ENCODE assay signal across 22 cellular contexts in the genomic region with DNA sequence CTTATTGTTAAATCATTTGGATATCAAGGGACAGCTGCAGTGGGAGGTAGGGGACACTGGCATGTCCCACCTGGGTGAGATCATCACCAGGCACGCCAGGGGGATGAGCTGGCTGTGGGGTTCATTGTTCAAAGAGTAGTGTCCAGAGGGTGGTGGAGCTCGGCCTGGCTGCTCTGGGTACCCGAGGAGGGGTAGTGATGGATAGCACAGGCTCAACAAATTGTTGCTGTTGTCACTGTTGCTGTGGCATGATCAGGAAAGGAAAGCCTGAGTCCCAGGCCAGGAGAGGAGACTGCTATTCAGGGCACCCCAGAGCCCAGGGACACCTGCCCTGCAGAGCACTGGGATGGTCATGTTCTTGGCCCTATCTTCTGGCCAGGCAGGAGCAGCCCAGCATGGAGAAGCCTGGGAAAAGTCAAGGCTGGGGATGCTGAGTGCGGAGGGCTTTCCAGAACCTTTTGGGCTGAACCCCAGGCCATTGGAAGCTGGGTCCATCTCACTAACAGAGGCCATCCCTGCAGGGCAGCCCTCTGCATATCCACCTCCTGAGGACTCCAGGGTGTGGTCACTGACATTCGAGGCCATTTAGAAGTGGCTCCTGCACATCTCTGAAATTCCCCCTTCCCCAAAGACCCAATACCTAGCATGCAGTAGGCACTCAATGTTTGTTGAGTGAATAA. TPM values are rescaled to one million over a fixed set of nuclear protein-coding genes. Genes with fewer than 3 reads are reported as not detected.
DNase-seq lines count a peak whose midpoint lies in the region; ATAC-seq, FAIRE-seq and TF ChIP-seq lines count a peak whose summit lies in the region.
"Had no signal": no experiment of that assay in that cellular context is flagged by ENCODE, and none has a peak within 500 bp of the region (broad histone marks: within the 10 kb centered on the region; RNA-seq: fewer than 3 reads in every experiment).

No MANE protein-coding gene starts in this region.

- no peak overlapping the region for H2BK5ac ChIP-seq in H1 (ENCODE audit: low read depth, low read length)

- H4K91ac ChIP-seq in H1 (replicated peaks; ENCODE audit: insufficient read length, low read length) = peak overlapping the region; percentile 55

- H2BK12ac ChIP-seq in H1 (ENCODE audit: low read depth, low read length) = no peak overlapping the region

- no peak for TF ChIP-seq POLR2A in H1 (IDR thresholded peaks at IDR 0.05; ENCODE audit: control extremely low read depth in 1 of 2, low read depth in 2 of 2, low read length in 2 of 2)

- H3K4me3 Mint-ChIP-seq in astrocyte (ENCODE audit: unreplicated experiment) = no peak overlapping the region
- H3K4me3 Mint-ChIP-seq in stimulated activated effector memory CD8-positive, alpha-beta T cell treated with anti-CD3 and anti-CD28 coated beads, Interleukin-12 subunit alpha, Interleukin-12 subunit beta, amount 100 ng/mL, for 72 hours = no peak overlapping the region
- H3K4me3 Mint-ChIP-seq: CD4-positive, alpha-beta memory T cell; H9 had no signal

- H3K4me3 ChIP-seq in astrocyte (ENCODE audit: insufficient read depth, low read depth, low read length) (no peak overlapping the region), H1 (ENCODE audit: extremely low read depth in 1 of 4, insufficient read depth in 2 of 4, low read depth in 3 of 4, low read length in 4 of 4) (no peak overlapping the region)
- H3K4me3 ChIP-seq: GM23248 had no signal

- TF ChIP-seq RAD21 in H1 (IDR thresholded peaks at IDR 0.05 in 1 of 2, conservative IDR thresholded peaks at IDR 0.05 in 1 of 2; ENCODE audit: low read depth in 2 of 2, low read length in 2 of 2) = no peak

- no peak overlapping the region for H3K4ac ChIP-seq in H1 (replicated peaks; ENCODE audit: insufficient read length, low read depth, low read length)

- no peak overlapping the region for H3K23ac ChIP-seq in H1 (ENCODE audit: insufficient read length)

- no peak overlapping the region for H3K56ac ChIP-seq in H1 (replicated peaks; ENCODE audit: insufficient read length, low read depth, low read length)

- no peak overlapping the region for H2AK5ac ChIP-seq in H1 (ENCODE audit: low read depth, low read length)

- ATAC-seq in stimulated activated effector memory CD8-positive, alpha-beta T cell treated with anti-CD3 and anti-CD28 coated beads, Interleukin-12 subunit alpha, Interleukin-12 subunit beta, amount 100 ng/mL, for 72 hours = peak; percentile 16
- no peak for ATAC-seq in GM19455 (IDR thresholded peaks at IDR 0.05; ENCODE audit: unreplicated experiment)
- ATAC-seq: HCT116 had no signal

- H3K23me2 ChIP-seq in H1 (ENCODE audit: low read depth, low read length) = no peaks in the 10 kb centered on the region

- H2BK20ac ChIP-seq in H1 (ENCODE audit: low read length) = no peak overlapping the region

- H3K14ac ChIP-seq in H1 (ENCODE audit: insufficient read length) = no peak overlapping the region

- no peak for TF ChIP-seq EP300 in H1 (IDR thresholded peaks at IDR 0.05; ENCODE audit: borderline replicate concordance in 1 of 2, low read depth in 2 of 2, low read length in 2 of 2)

- H3K9me3 Mint-ChIP-seq in astrocyte (ENCODE audit: unreplicated experiment) = peaks cover 3% of the 10 kb centered on the region
- H3K9me3 Mint-ChIP-seq in stimulated activated effector memory CD8-positive, alpha-beta T cell treated with anti-CD3 and anti-CD28 coated beads, Interleukin-12 subunit alpha, Interleukin-12 subunit beta, amount 100 ng/mL, for 72 hours = no peaks in the 10 kb centered on the region
- H3K9me3 Mint-ChIP-seq: CD4-positive, alpha-beta memory T cell; H9 had no signal

- no peak overlapping the region for H3K18ac ChIP-seq in H1 (ENCODE audit: extremely low read depth, low read length)

- H4K20me1 ChIP-seq in astrocyte (ENCODE audit: insufficient read depth, low read length) (no peaks in the 10 kb centered on the region), H1 (replicated peaks in 1 of 2; ENCODE audit: control insufficient read depth in 1 of 2, insufficient read depth in 2 of 2, low read length in 2 of 2) (no peaks in the 10 kb centered on the region)

- H3K4me1 ChIP-seq in astrocyte (ENCODE audit: insufficient read depth, low read length) = peaks cover 7% of the 10 kb centered on the region
- peaks cover 0 to 13% (median 4%) of the 10 kb centered on the region in 4 experiments; a peak in 4 of 7 replicates for H3K4me1 ChIP-seq in H1 (replicated peaks in 1 of 4; ENCODE audit: control insufficient read depth in 3 of 4, insufficient read depth in 4 of 4, low read length in 3 of 4)

- no peaks in the 10 kb centered on the region for H3K36me3 Mint-ChIP-seq in astrocyte (ENCODE audit: low read depth, unreplicated experiment)
- H3K36me3 Mint-ChIP-seq in stimulated activated effector memory CD8-positive, alpha-beta T cell treated with anti-CD3 and anti-CD28 coated beads, Interleukin-12 subunit alpha, Interleukin-12 subunit beta, amount 100 ng/mL, for 72 hours = no peaks in the 10 kb centered on the region
- H3K36me3 Mint-ChIP-seq: CD4-positive, alpha-beta memory T cell had no signal

- no peaks in the 10 kb centered on the region for H3K9me3 ChIP-seq in astrocyte (ENCODE audit: insufficient read depth, low read depth, low read length)
- no peaks in the 10 kb centered on the region for H3K9me3 ChIP-seq in H1 (ENCODE audit: insufficient read depth in 2 of 2, low read depth in 1 of 2, low read length in 1 of 2)

- FAIRE-seq in HTR-8/SVneo (lab: Jason Lieb, UNC) = peak; percentile 23
- no peak for FAIRE-seq in astrocyte (lab: Jason Lieb, UNC)
- no peak for FAIRE-seq in H1 (lab: Jason Lieb, UNC)
- FAIRE-seq: GM12891, GM18507 had no signal

- POLR2A ChIA-PET in H1 (lab: Charles Lee; ENCODE audit: partially characterized antibody) = no interaction called here

- 92% methylated on average over 5 of the region's 5 CpGs; no CpG with 5 or more reads in 1 of the 2 experiments for WGBS in H1 (ENCODE audit: extremely low coverage in 1 of 2, insufficient coverage in 1 of 2, insufficient read length in 1 of 2, insufficient replicate concordance in 2 of 2, low coverage in 1 of 2, low lambda C conversion rate in 2 of 2, missing lambda C conversion rate in 1 of 2), 2 experiments

- no peak overlapping the region for H4K8ac ChIP-seq in H1 (ENCODE audit: extremely low read depth, insufficient read depth, low read length)

- no peaks in the 10 kb centered on the region for H3K36me3 ChIP-seq in astrocyte (ENCODE audit: insufficient read depth, low read length)
- no peaks in the 10 kb centered on the region for H3K36me3 ChIP-seq in H1 (ENCODE audit: control insufficient read depth in 2 of 4, insufficient read depth in 4 of 4, low read length in 3 of 4)

- H3K79me2 ChIP-seq in astrocyte (ENCODE audit: insufficient read depth, low read length) (no peaks in the 10 kb centered on the region), H1 (ENCODE audit: control insufficient read depth in 1 of 2, insufficient read depth in 2 of 2, low read length in 2 of 2) (no peaks in the 10 kb centered on the region)

- H3K27ac ChIP-seq in astrocyte (ENCODE audit: low read depth, low read length) (no peak overlapping the region), H1 (ENCODE audit: low read depth, low read length) (no peak overlapping the region)
- H3K27ac ChIP-seq: GM23248 had no signal

- H4K5ac ChIP-seq in H1 (ENCODE audit: insufficient read length, low read depth, low read length) = no peak overlapping the region

- TF ChIP-seq CTCF in astrocyte (IDR thresholded peaks at IDR 0.05; ENCODE audit: insufficient read depth, low read depth, low read length) = no peak
- no peak for TF ChIP-seq CTCF in H1 (IDR thresholded peaks at IDR 0.05; ENCODE audit: control extremely low read depth in 1 of 3, insufficient read depth in 1 of 3, low read depth in 1 of 3, low read length in 3 of 3)

- peak overlapping the region; percentile 47 for H3K27ac Mint-ChIP-seq in astrocyte (ENCODE audit: unreplicated experiment)
- H3K27ac Mint-ChIP-seq in stimulated activated effector memory CD8-positive, alpha-beta T cell treated with anti-CD3 and anti-CD28 coated beads, Interleukin-12 subunit alpha, Interleukin-12 subunit beta, amount 100 ng/mL, for 72 hours = no peak overlapping the region
- H3K27ac Mint-ChIP-seq: CD4-positive, alpha-beta memory T cell had no signal

- H2AFZ ChIP-seq in astrocyte (ENCODE audit: low read depth, low read length) (no peak overlapping the region), H1 (ENCODE audit: low read length) (no peak overlapping the region)
- H2AFZ ChIP-seq: GM23248 had no signal

- H3K4me2 ChIP-seq in astrocyte (ENCODE audit: low read length) (no peak overlapping the region), H1 (ENCODE audit: insufficient read depth in 1 of 2, low read depth in 2 of 2, low read length in 2 of 2) (no peak overlapping the region)

- no peaks in the 10 kb centered on the region for H3K4me1 Mint-ChIP-seq in astrocyte (ENCODE audit: low read depth, unreplicated experiment)
- no peaks in the 10 kb centered on the region for H3K4me1 Mint-ChIP-seq in stimulated activated effector memory CD8-positive, alpha-beta T cell treated with anti-CD3 and anti-CD28 coated beads, Interleukin-12 subunit alpha, Interleukin-12 subunit beta, amount 100 ng/mL, for 72 hours
- H3K4me1 Mint-ChIP-seq: CD4-positive, alpha-beta memory T cell had no signal

- DNase-seq in HTR-8/SVneo (ENCODE audit: insufficient read length, low spot score) (no peak), astrocyte (ENCODE audit: low read depth) (no peak), H1 (ENCODE audit: low read depth in 1 of 2, low spot score in 2 of 2) (no peak)
- no peak for DNase-seq in stimulated activated effector memory CD8-positive, alpha-beta T cell treated with anti-CD3 and anti-CD28 coated beads, Interleukin-12 subunit alpha, Interleukin-12 subunit beta, amount 100 ng/mL, for 72 hours (ENCODE audit: low spot score in 2 of 2)
- DNase-seq in activated CD8-positive, alpha-beta memory T cell treated with anti-CD3 and anti-CD28 coated beads for 24 hours = no peak
- DNase-seq: C1 segment of cervical spinal cord; Calu3; CD4-positive, alpha-beta memory T cell; COR-L47; DMS53; DMS79 treated with DMSO at 0.1 percent for 48 hours; GF-D8; GM23248; H9 had no signal

- peaks cover 66% of the 10 kb centered on the region for H3K27me3 Mint-ChIP-seq in astrocyte (ENCODE audit: low read depth, unreplicated experiment)

- H3K79me1 ChIP-seq in H1 (ENCODE audit: low read depth, low read length) = no peaks in the 10 kb centered on the region

- no peak overlapping the region for H2BK15ac ChIP-seq in H1 (ENCODE audit: low read length)

- H3K27me3 ChIP-seq in astrocyte (ENCODE audit: insufficient read depth, low read length) = peaks cover 9% of the 10 kb centered on the region
- peaks cover 0 to 3% (median 0%) of the 10 kb centered on the region in 4 experiments; a peak in 2 of 7 replicates for H3K27me3 ChIP-seq in H1 (replicated peaks in 1 of 4; ENCODE audit: control insufficient read depth in 3 of 4, extremely low read depth in 1 of 4, insufficient read depth in 3 of 4, low read length in 3 of 4)

- H3K9ac ChIP-seq in astrocyte (ENCODE audit: low read length) (no peak overlapping the region), H1 (replicated peaks in 1 of 4; ENCODE audit: extremely low read depth in 1 of 4, low read depth in 3 of 4, low read length in 3 of 4) (no peak overlapping the region)
- H3K9ac ChIP-seq: GM23248 had no signal

- CTCF ChIA-PET in H1 (lab: Charles Lee; ENCODE audit: partially characterized antibody) = interaction anchor here (0.6 to 1.5 kb wide), 6 partner anchors 23 to 204 kb away, joined by 3 to 5 read pairs (median 4); no protein-coding TSS in a partner anchor

- H2BK120ac ChIP-seq in H1 (replicated peaks; ENCODE audit: low read depth, low read length) = no peak overlapping the region

RNA-seq across cellular contexts. Expression of a gene that starts 12.1 kb away (rescaled TPM):
- total RNA-seq in astrocyte = 1.2 and 2.1 TPM in 2 replicates
- not detected in 2 replicates for total RNA-seq in H1 (2021; fragmentation: NEBNext Ultra II Directional; extraction: Animal tissue kit (Norgen Biotek cat#: 25700))
- 0.05 and 0.08 TPM in 2 replicates for polyA plus RNA-seq in H1 (2011; rRNA removed)
- polyA plus RNA-seq in H1 (2011; cell fraction: cytosol; rRNA removed) = 0.08 TPM
- polyA plus RNA-seq in H1 (2011; cell fraction: nucleus; rRNA removed) = 0.07 TPM
- polyA plus RNA-seq in H1 (2012, experiment 1 of 2) = 0.13 to 0.24 TPM (median 0.15 TPM) in 3 of 4 replicates, not detected in the other
- polyA plus RNA-seq in H1 (2012, experiment 2 of 2) = not detected
- 0.04 TPM for polyA plus RNA-seq in H1 (2013, experiment 1 of 2)
- polyA plus RNA-seq in H1 (2013, experiment 2 of 2) = 0.13 TPM
- polyA minus RNA-seq in H1 (2011; rRNA and poly(A)+ RNA removed) = not detected in 2 replicates
- not detected for polyA minus RNA-seq in H1 (2011; cell fraction: cytosol; rRNA and poly(A)+ RNA removed)
- polyA minus RNA-seq in H1 (2011; cell fraction: nucleus; rRNA and poly(A)+ RNA removed) = not detected
- total RNA-seq: A673; CD4-positive, alpha-beta memory T cell; Daoy; G401 had no signal
- polyA plus RNA-seq: BJ had no signal
